ENCODE assay signal across 24 cellular contexts in the genomic region with DNA sequence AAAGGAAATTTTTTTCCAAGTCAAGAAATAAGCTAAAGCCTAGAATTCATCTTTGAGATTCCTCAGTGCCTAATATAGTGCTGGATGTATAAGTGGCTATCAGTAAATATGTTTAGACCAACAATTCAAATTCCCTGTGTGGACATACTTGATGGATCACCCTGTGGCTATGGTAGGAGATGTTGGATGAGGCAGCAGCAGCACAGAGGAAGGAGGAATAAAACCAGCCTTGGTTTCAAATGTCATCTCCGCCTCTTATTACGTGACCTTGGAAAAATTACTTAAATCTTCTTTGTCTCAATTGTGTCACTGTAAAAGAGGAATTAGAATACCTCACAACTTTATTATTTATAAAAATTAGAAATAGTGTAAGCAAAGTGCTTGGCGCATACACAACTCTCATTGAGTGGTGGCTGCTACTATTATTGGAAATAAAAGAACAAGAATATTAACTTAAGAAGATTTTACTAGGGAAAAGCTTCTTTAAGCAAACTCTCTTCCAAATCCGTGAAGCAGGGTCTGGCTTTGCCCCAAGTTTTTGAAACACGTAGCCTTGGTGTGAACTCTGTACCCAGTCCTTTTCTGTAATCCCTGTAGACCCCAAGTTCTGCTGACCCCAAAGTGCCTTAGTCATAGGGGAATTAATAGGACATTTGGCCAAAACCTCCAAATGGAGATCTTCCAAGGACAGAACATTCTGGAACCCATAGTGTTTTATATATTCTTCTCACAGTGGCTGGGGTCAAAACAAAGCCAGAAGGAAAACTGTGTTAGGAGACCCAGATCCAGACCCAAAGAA.
DNase-seq lines count a peak whose midpoint lies in the region; ATAC-seq and TF ChIP-seq lines count a peak whose summit lies in the region.
"Had no signal": no experiment of that assay in that cellular context is flagged by ENCODE, and none has a peak within 500 bp of the region (broad histone marks: within the 10 kb centered on the region; RNA-seq: fewer than 3 reads in every experiment).

No MANE protein-coding gene starts in this region.

- no peak overlapping the region for H3K27ac Mint-ChIP-seq in MCF 10A (ENCODE audit: low read depth, unreplicated experiment)

- H3K27me3 Mint-ChIP-seq in MCF 10A (ENCODE audit: insufficient read depth, unreplicated experiment) = no peaks in the 10 kb centered on the region

- TF ChIP-seq POLR2A in breast epithelium (IDR thresholded peaks at IDR 0.05) = no peak
- peak in 1 of 2 donors; percentile 17 for TF ChIP-seq POLR2A in gastrocnemius medialis (IDR thresholded peaks at IDR 0.05)
- TF ChIP-seq POLR2A in uterus (IDR thresholded peaks at IDR 0.05) = no peak

- H3K36me3 Mint-ChIP-seq in MCF 10A (ENCODE audit: insufficient read depth, unreplicated experiment) = no peaks in the 10 kb centered on the region

- POLR2A ChIA-PET in MCF 10A (lab: Yijun Ruan, JAX) = interaction anchor here (2.1 kb wide), 1 partner anchor 15 kb away, joined by 6 read pairs; no protein-coding TSS in a partner anchor

- in situ Hi-C loops in gastrocnemius medialis (cut with MboI; ENCODE audit: low sequenced_read_pairs in 4 of 4) = loop anchor here in 1 of 4 donors (25.0 kb wide), 1 partner anchor 415 kb away; no protein-coding TSS in a partner anchor

- H3K27ac ChIP-seq in breast epithelium = peak overlapping the region; percentile 31 to 54
- peak overlapping the region; percentile 33 to 72 (median 54) for H3K27ac ChIP-seq in gastrocnemius medialis
- H3K27ac ChIP-seq in uterus = peak overlapping the region; percentile 29 to 66
- H3K27ac ChIP-seq: 22Rv1, C4-2B, SJSA1 had no signal

- no peaks in the 10 kb centered on the region for H3K36me3 ChIP-seq in breast epithelium
- no peaks in the 10 kb centered on the region for H3K36me3 ChIP-seq in gastrocnemius medialis
- no peaks in the 10 kb centered on the region for H3K36me3 ChIP-seq in uterus
- H3K36me3 ChIP-seq: SJSA1 had no signal

- DNase-seq in breast epithelium (ENCODE audit: low spot score in 2 of 2) = no peak
- DNase-seq in MCF 10A (ENCODE audit: unreplicated experiment) = no peak
- peak; percentile 32 for DNase-seq in left ventricle myocardium superior
- peak; percentile 35 to 52 for DNase-seq in gastrocnemius medialis
- DNase-seq in uterus = peak; percentile 54 to 60
- DNase-seq in central memory CD4-positive, alpha-beta T cell = no peak
- DNase-seq: activated CD4-positive, alpha-beta T cell treated with anti-CD3 and anti-CD28 coated beads, Interleukin-2, amount 50 U/mL, for 4 hours; activated CD4-positive, CD25-positive, alpha-beta regulatory T cell; activated CD8-positive, alpha-beta memory T cell treated with anti-CD3 and anti-CD28 coated beads, Interleukin-2, amount 50 U/mL, for 48 hours; activated naive CD4-positive, alpha-beta T cell treated with anti-CD3 and anti-CD28 coated beads, Interleukin-2, amount 50 U/mL, for 16 hours; anterior cingulate cortex; dorsolateral prefrontal cortex; HCEC 1CT; mesenchymal stem cell; NCI-H2029 treated with DMSO at 0.1 percent for 48 hours; NCI-H226; NCI-H748 treated with DMSO at 0.1 percent for 48 hours; stimulated activated CD4-positive, alpha-beta T cell treated with anti-CD3 and anti-CD28 coated beads, Interleukin-2, amount 100 ng/mL, for 24 hours had no signal

- H3K4me1 Mint-ChIP-seq in MCF 10A (ENCODE audit: insufficient read depth, unreplicated experiment) = peaks cover 3% of the 10 kb centered on the region

- H3K9me3 Mint-ChIP-seq in MCF 10A (ENCODE audit: unreplicated experiment) = peaks cover 1% of the 10 kb centered on the region

- H3K4me3 Mint-ChIP-seq in MCF 10A (ENCODE audit: unreplicated experiment) = no peak overlapping the region

- intact Hi-C loops in breast epithelium (cut with DNase I; ENCODE audit: low total_unique reads) = no loop called here
- intact Hi-C loops in MCF 10A (cut with micrococcal nuclease) = no loop called here
- intact Hi-C loops in left ventricle myocardium superior (cut with micrococcal nuclease) = no loop called here
- intact Hi-C loops in gastrocnemius medialis (cut with DNase I; ENCODE audit: low total_unique reads) = no loop called here
- intact Hi-C loops in uterus (cut with DNase I; ENCODE audit: low total_unique reads) = no loop called here

- ATAC-seq in left ventricle myocardium superior = peak; percentile 95
- peak; percentile 74 to 85 for ATAC-seq in gastrocnemius medialis
- no peak for ATAC-seq in GM18511 (IDR thresholded peaks at IDR 0.05; ENCODE audit: unreplicated experiment)
- no peak for ATAC-seq in GM19395 (IDR thresholded peaks at IDR 0.05; ENCODE audit: unreplicated experiment)

- TF ChIP-seq CTCF in breast epithelium (IDR thresholded peaks at IDR 0.05) = no peak
- TF ChIP-seq CTCF in MCF 10A (IDR thresholded peaks at IDR 0.05; ENCODE audit: unreplicated experiment) = no peak
- no peak for TF ChIP-seq CTCF in gastrocnemius medialis (IDR thresholded peaks at IDR 0.05 in 4 of 5, conservative IDR thresholded peaks at IDR 0.05 in 1 of 5)
- TF ChIP-seq CTCF in uterus (IDR thresholded peaks at IDR 0.05) = no peak

- H3K9me3 ChIP-seq in breast epithelium (no peaks in the 10 kb centered on the region), gastrocnemius medialis (no peaks in the 10 kb centered on the region), uterus (no peaks in the 10 kb centered on the region)
- H3K9me3 ChIP-seq: SJSA1 had no signal

- H3K27me3 ChIP-seq in breast epithelium (no peaks in the 10 kb centered on the region), gastrocnemius medialis (no peaks in the 10 kb centered on the region), uterus (no peaks in the 10 kb centered on the region)
- H3K27me3 ChIP-seq: dorsolateral prefrontal cortex, SJSA1 had no signal

- no peak overlapping the region for H3K4me3 ChIP-seq in breast epithelium
- H3K4me3 ChIP-seq in gastrocnemius medialis = peak overlapping the region in 1 of 4 donors; percentile 7
- no peak overlapping the region for H3K4me3 ChIP-seq in uterus
- H3K4me3 ChIP-seq: dorsolateral prefrontal cortex, SJSA1, smooth muscle cell had no signal

- CTCF ChIA-PET in MCF 10A (lab: Yijun Ruan, JAX) = interaction anchor here (0.6 to 1.9 kb wide), 5 partner anchors 15 to 328 kb away, joined by 3 to 7 read pairs (median 3); no protein-coding TSS in a partner anchor

- BruUV-seq in MCF 10A (replicated peaks; lab: Mats Ljungman, UMichigan) = no TSS peak

- H3K4me1 ChIP-seq in breast epithelium (no peaks in the 10 kb centered on the region), gastrocnemius medialis (peaks cover 0 to 17% of the 10 kb centered on the region in 2 donors), uterus (no peaks in the 10 kb centered on the region)

Comparison
In these comparisons a context has a peak if more than half of its experiments do, and no peak if none do; other contexts are left out.
1. DNase-seq: peak in left ventricle myocardium superior (single experiment), gastrocnemius medialis (2 of 2) and uterus (2 of 2); none in breast epithelium (0 of 2), MCF 10A (single experiment) and central memory CD4-positive, alpha-beta T cell (single experiment).
2. ATAC-seq: peak in left ventricle myocardium superior (single experiment) and gastrocnemius medialis (2 of 2); none in GM18511 (single experiment) and GM19395 (single experiment).
3. Peak in every context shown above with its lines, with median percentiles within 50 percentile points of each other: H3K27ac ChIP-seq.